ENCODE assay signal across 3 cellular contexts in genomic region chr16:67843343-67843765, GRCh38.
TF ChIP-seq lines count a peak whose summit lies in the region.

No MANE protein-coding gene starts in this region.

TF ChIP-seq in A549, 52 proteins besides CTCF, POLR2A, EP300 and RAD21:
- no peak for TF ChIP-seq RNF2 (IDR thresholded peaks at IDR 0.05; ENCODE audit: borderline replicate concordance, low read depth)
- no peak for TF ChIP-seq PHF8 (IDR thresholded peaks at IDR 0.05; ENCODE audit: borderline replicate concordance, low read depth)
- TF ChIP-seq FOSB (CRISPR knock-in tag; IDR thresholded peaks at IDR 0.05), result no peak
- TF ChIP-seq ZSCAN20 (CRISPR knock-in tag; IDR thresholded peaks at IDR 0.05), result no peak
- no peak for TF ChIP-seq HOXB13 (CRISPR knock-in tag; IDR thresholded peaks at IDR 0.05; ENCODE audit: low read depth)
- TF ChIP-seq HMGXB4 (CRISPR knock-in tag; IDR thresholded peaks at IDR 0.05; ENCODE audit: borderline replicate concordance), result no peak
- TF ChIP-seq E2F6 (IDR thresholded peaks at IDR 0.05; ENCODE audit: borderline replicate concordance, low read depth), result no peak

TF ChIP-seq in HEK293, 187 proteins besides CTCF, POLR2A, EP300 and RAD21:
- TF ChIP-seq ZBTB20 (tag by site-specific recombination; IDR thresholded peaks at IDR 0.05) (peak; percentile 15; the same call in 1 of the 2 replicates), ZNF280C (tag by site-specific recombination; IDR thresholded peaks at IDR 0.05) (no peak)

TF ChIP-seq in K562, 482 proteins besides CTCF, POLR2A, EP300 and RAD21:
- TF ChIP-seq CBX3 (IDR thresholded peaks at IDR 0.05; ENCODE audit: borderline replicate concordance in 1 of 2, low read length in 2 of 2), result no peak
- TF ChIP-seq CHD1 (IDR thresholded peaks at IDR 0.05; ENCODE audit: low read length), result no peak
- TF ChIP-seq ARNT (IDR thresholded peaks at IDR 0.05), result no peak
- no peak for TF ChIP-seq BRF2 (IDR thresholded peaks at IDR 0.05; ENCODE audit: borderline replicate concordance, insufficient read depth, insufficient read length)
- no peak for TF ChIP-seq E2F1 (CRISPR knock-in tag; IDR thresholded peaks at IDR 0.05)
- TF ChIP-seq ZNF24 (IDR thresholded peaks at IDR 0.05), result no peak
- TF ChIP-seq FOXA1 (IDR thresholded peaks at IDR 0.05; ENCODE audit: borderline replicate concordance), result no peak
- TF ChIP-seq SMAD2 (IDR thresholded peaks at IDR 0.05; ENCODE audit: low read depth, low read length), result no peak
- no peak for TF ChIP-seq HOXB6 (CRISPR knock-in tag; IDR thresholded peaks at IDR 0.05; ENCODE audit: borderline replicate concordance)
- no peak for TF ChIP-seq BCLAF1 (IDR thresholded peaks at IDR 0.05; ENCODE audit: borderline replicate concordance in 1 of 2, control insufficient read depth in 1 of 2, low read depth in 2 of 2, low read length in 1 of 2)
- no peak for TF ChIP-seq TSHZ1 (CRISPR knock-in tag; IDR thresholded peaks at IDR 0.05)
- TF ChIP-seq ZNF184 (CRISPR knock-in tag; IDR thresholded peaks at IDR 0.05), result no peak
- no peak for TF ChIP-seq ZNF232 (CRISPR knock-in tag; IDR thresholded peaks at IDR 0.05)
- no peak for TF ChIP-seq ZNF584 (CRISPR knock-in tag; IDR thresholded peaks at IDR 0.05; ENCODE audit: low read depth)
- no peak for TF ChIP-seq ATF6 (CRISPR knock-in tag; IDR thresholded peaks at IDR 0.05)
- no peak for TF ChIP-seq GATAD2B (IDR thresholded peaks at IDR 0.05; ENCODE audit: borderline replicate concordance)
- TF ChIP-seq ZBTB8A (IDR thresholded peaks at IDR 0.05; ENCODE audit: partially characterized antibody), result no peak
- TF ChIP-seq ZNF764 (CRISPR knock-in tag; IDR thresholded peaks at IDR 0.05; ENCODE audit: low read depth), result no peak
- no peak for TF ChIP-seq SMAD1 (IDR thresholded peaks at IDR 0.05; ENCODE audit: low read depth, low read length, partially characterized antibody)
